Comparison of ENCODE assay signal across 1 cellular context in the genomic region with DNA sequence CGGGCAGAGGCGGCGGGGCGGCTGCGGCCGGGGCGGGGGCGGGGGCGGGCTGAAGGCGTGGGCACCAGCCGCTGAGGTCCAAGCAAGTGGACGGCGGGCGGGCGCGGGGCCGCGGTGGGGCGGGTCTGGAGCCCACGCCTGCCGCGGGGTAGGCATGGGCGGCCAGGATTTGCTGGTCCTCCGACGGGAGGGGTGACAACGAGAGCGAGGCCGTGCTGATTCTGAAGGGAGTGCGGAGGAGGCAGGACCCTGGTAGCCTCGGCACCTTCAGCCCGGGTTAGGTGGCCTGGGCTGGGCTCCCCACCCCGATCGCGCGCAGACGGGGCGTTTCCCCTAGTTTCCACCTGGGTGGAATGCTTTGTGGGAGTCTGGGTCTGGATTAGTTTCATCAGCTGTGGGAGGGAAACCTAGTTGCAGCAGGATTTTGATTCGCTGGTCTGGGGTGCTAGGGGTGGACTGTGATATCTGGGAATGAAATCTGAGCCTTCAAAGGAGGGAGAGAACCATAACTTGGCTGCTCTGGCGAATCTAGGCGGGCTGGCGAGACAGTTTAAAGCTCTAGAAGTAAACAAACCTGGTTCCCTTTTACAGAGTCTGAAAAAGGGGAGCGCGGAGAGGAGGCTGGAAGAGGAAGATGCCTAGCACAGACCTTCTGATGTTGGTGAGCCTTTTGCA.
A peak's percentile ranks its signal among the peaks of the same experiment; 100 is the strongest.
TF ChIP-seq lines count a peak whose summit lies in the region.

No MANE protein-coding gene starts in this region.

TF ChIP-seq in HEK293, 187 proteins besides CTCF, POLR2A, EP300 and RAD21 (continued from another document and continues in another):
- TF ChIP-seq ZNF341 (tag by site-specific recombination; IDR thresholded peaks at IDR 0.05; ENCODE audit: low read depth) (peak; percentile 74), ZNF837 (tag by site-specific recombination; IDR thresholded peaks at IDR 0.05) (no peak), ZNF133 (tag by site-specific recombination; IDR thresholded peaks at IDR 0.05) (no peak), ZNF501 (tag by site-specific recombination; IDR thresholded peaks at IDR 0.05) (no peak), ZBTB48 (tag by site-specific recombination; IDR thresholded peaks at IDR 0.05) (peak; percentile 48), ZNF416 (tag by site-specific recombination; IDR thresholded peaks at IDR 0.05) (no peak), ZNF777 (tag by site-specific recombination; IDR thresholded peaks at IDR 0.05; ENCODE audit: borderline replicate concordance) (no peak), ZEB2 (tag by site-specific recombination; IDR thresholded peaks at IDR 0.05) (peak; percentile 87), ZNF132 (tag by site-specific recombination; IDR thresholded peaks at IDR 0.05; ENCODE audit: borderline replicate concordance) (no peak), ZNF19 (tag by site-specific recombination; IDR thresholded peaks at IDR 0.05; ENCODE audit: low read depth) (no peak), ZNF549 (tag by site-specific recombination; IDR thresholded peaks at IDR 0.05) (no peak), ZBTB1 (tag by site-specific recombination; IDR thresholded peaks at IDR 0.05) (no peak), ZSCAN30 (tag by site-specific recombination; IDR thresholded peaks at IDR 0.05) (no peak), ZNF473 (tag by site-specific recombination; IDR thresholded peaks at IDR 0.05) (no peak), OSR2 (tag by site-specific recombination; IDR thresholded peaks at IDR 0.05) (no peak), ZNF701 (tag by site-specific recombination; IDR thresholded peaks at IDR 0.05) (no peak), REPIN1 (tag by site-specific recombination; IDR thresholded peaks at IDR 0.05; ENCODE audit: low read depth) (no peak), MZF1 (tag by site-specific recombination; IDR thresholded peaks at IDR 0.05; ENCODE audit: borderline replicate concordance) (peak; percentile 97), KLF16 (tag by site-specific recombination; IDR thresholded peaks at IDR 0.05) (peak; percentile 35; the same call in 1 of the 2 replicates), HOXD13 (CRISPR knock-in tag; IDR thresholded peaks at IDR 0.05; ENCODE audit: borderline replicate concordance) (no peak), KLF9 (tag by site-specific recombination; IDR thresholded peaks at IDR 0.05; ENCODE audit: low read depth) (peak; percentile 71; the same call in 1 of the 2 replicates), FEZF1 (tag by site-specific recombination; IDR thresholded peaks at IDR 0.05) (0 out of 2 replicates have a peak, but pooled peaks have one; percentile 24), MYNN (tag by site-specific recombination; IDR thresholded peaks at IDR 0.05; ENCODE audit: borderline replicate concordance) (no peak), ZNF843 (tag by site-specific recombination; IDR thresholded peaks at IDR 0.05) (no peak), ZBTB17 (tag by site-specific recombination; IDR thresholded peaks at IDR 0.05) (peak; percentile 95), ZFP69B (tag by site-specific recombination; IDR thresholded peaks at IDR 0.05) (no peak), ZNF350 (tag by site-specific recombination; IDR thresholded peaks at IDR 0.05) (no peak), ZNF423 (tag by site-specific recombination; IDR thresholded peaks at IDR 0.05) (peak; percentile 14; the same call in 1 of the 2 replicates), WT1 (tag by site-specific recombination; IDR thresholded peaks at IDR 0.05) (peak; percentile 89), HOXC10 (CRISPR knock-in tag; IDR thresholded peaks at IDR 0.05) (no peak), SALL2 (tag by site-specific recombination; IDR thresholded peaks at IDR 0.05; ENCODE audit: borderline replicate concordance) (no peak), ZNF521 (tag by site-specific recombination; IDR thresholded peaks at IDR 0.05) (no peak), ZNF624 (tag by site-specific recombination; IDR thresholded peaks at IDR 0.05) (no peak), ZNF175 (tag by site-specific recombination; IDR thresholded peaks at IDR 0.05) (no peak), ZNF426 (tag by site-specific recombination; IDR thresholded peaks at IDR 0.05) (no peak), ZNF596 (tag by site-specific recombination; IDR thresholded peaks at IDR 0.05) (no peak), SETDB1 (IDR thresholded peaks at IDR 0.05; ENCODE audit: insufficient read length, low read length) (no peak), ZNF335 (tag by site-specific recombination; conservative IDR thresholded peaks at IDR 0.05) (peak; percentile 87), GLIS2 (tag by site-specific recombination; IDR thresholded peaks at IDR 0.05) (peak; percentile 74), ZNF23 (tag by site-specific recombination; IDR thresholded peaks at IDR 0.05; ENCODE audit: borderline replicate concordance) (no peak), SCRT1 (tag by site-specific recombination; IDR thresholded peaks at IDR 0.05; ENCODE audit: borderline replicate concordance) (no peak), IKZF3 (tag by site-specific recombination; IDR thresholded peaks at IDR 0.05) (peak; percentile 86), ZNF155 (tag by site-specific recombination; IDR thresholded peaks at IDR 0.05) (no peak)
- TF ChIP-seq, protein P1, sequence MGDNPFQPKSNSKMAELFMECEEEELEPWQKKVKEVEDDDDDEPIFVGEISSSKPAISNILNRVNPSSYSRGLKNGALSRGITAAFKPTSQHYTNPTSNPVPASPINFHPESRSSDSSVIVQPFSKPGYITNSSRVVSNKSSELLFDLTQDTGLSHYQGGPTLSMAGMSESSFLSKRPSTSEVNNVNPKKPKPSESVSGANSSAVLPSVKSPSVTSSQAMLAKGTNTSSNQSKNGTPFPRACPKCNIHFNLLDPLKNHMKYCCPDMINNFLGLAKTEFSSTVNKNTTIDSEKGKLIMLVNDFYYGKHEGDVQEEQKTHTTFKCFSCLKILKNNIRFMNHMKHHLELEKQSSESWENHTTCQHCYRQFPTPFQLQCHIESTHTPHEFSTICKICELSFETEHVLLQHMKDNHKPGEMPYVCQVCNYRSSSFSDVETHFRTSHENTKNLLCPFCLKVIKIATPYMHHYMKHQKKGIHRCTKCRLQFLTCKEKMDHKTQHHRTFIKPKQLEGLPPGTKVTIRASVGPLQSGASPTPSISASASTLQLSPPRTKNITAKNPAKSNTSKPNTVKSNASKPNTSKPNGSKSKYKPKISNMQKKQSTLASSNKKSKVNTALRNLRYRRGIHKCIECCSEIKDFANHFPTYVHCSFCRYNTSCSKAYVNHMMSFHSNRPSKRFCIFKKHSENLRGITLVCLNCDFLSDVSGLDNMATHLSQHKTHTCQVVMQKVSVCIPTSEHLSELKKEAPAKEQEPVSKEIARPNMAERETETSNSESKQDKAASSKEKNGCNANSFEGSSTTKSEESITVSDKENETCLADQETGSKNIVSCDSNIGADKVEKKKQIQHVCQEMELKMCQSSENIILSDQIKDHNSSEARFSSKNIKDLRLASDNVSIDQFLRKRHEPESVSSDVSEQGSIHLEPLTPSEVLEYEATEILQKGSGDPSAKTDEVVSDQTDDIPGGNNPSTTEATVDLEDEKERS (tag by site-specific recombination; IDR thresholded peaks at IDR 0.05), result no peak
- TF ChIP-seq, protein P2, sequence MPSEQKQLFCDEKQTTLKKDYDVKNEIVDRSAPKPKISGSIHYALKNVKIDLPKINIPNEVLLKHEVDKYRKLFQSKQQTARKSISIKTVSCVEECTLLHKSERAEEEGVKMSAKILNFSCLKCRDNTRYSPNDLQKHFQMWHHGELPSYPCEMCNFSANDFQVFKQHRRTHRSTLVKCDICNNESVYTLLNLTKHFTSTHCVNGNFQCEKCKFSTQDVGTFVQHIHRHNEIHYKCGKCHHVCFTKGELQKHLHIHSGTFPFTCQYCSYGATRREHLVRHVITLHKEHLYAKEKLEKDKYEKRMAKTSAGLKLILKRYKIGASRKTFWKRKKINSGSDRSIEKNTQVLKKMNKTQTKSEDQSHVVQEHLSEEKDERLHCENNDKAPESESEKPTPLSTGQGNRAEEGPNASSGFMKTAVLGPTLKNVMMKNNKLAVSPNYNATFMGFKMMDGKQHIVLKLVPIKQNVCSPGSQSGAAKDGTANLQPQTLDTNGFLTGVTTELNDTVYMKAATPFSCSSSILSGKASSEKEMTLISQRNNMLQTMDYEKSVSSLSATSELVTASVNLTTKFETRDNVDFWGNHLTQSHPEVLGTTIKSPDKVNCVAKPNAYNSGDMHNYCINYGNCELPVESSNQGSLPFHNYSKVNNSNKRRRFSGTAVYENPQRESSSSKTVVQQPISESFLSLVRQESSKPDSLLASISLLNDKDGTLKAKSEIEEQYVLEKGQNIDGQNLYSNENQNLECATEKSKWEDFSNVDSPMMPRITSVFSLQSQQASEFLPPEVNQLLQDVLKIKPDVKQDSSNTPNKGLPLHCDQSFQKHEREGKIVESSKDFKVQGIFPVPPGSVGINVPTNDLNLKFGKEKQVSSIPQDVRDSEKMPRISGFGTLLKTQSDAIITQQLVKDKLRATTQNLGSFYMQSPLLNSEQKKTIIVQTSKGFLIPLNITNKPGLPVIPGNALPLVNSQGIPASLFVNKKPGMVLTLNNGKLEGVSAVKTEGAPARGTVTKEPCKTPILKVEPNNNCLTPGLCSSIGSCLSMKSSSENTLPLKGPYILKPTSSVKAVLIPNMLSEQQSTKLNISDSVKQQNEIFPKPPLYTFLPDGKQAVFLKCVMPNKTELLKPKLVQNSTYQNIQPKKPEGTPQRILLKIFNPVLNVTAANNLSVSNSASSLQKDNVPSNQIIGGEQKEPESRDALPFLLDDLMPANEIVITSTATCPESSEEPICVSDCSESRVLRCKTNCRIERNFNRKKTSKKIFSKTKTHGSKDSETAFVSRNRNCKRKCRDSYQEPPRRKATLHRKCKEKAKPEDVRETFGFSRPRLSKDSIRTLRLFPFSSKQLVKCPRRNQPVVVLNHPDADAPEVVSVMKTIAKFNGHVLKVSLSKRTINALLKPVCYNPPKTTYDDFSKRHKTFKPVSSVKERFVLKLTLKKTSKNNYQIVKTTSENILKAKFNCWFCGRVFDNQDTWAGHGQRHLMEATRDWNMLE (tag by site-specific recombination; conservative IDR thresholded peaks at IDR 0.05; ENCODE audit: low read depth), result no peak
- TF ChIP-seq, protein P3, sequence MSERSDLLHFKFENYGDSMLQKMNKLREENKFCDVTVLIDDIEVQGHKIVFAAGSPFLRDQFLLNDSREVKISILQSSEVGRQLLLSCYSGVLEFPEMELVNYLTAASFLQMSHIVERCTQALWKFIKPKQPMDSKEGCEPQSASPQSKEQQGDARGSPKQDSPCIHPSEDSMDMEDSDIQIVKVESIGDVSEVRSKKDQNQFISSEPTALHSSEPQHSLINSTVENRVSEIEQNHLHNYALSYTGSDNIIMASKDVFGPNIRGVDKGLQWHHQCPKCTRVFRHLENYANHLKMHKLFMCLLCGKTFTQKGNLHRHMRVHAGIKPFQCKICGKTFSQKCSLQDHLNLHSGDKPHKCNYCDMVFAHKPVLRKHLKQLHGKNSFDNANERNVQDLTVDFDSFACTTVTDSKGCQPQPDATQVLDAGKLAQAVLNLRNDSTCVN (tag by site-specific recombination; optimal IDR thresholded peaks at IDR 0.05), result peak; percentile 82
- TF ChIP-seq, protein P4, sequence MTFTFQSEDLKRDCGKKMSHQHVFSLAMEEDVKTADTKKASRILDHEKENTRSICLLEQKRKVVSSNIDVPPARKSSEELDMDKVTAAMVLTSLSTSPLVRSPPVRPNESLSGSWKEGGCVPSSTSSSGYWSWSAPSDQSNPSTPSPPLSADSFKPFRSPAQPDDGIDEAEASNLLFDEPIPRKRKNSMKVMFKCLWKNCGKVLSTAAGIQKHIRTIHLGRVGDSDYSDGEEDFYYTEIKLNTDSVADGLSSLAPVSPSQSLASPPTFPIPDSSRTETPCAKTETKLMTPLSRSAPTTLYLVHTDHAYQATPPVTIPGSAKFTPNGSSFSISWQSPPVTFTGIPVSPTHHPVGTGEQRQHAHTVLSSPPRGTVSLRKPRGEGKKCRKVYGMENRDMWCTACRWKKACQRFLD (tag by site-specific recombination; IDR thresholded peaks at IDR 0.05), result no peak
- TF ChIP-seq, protein P5, sequence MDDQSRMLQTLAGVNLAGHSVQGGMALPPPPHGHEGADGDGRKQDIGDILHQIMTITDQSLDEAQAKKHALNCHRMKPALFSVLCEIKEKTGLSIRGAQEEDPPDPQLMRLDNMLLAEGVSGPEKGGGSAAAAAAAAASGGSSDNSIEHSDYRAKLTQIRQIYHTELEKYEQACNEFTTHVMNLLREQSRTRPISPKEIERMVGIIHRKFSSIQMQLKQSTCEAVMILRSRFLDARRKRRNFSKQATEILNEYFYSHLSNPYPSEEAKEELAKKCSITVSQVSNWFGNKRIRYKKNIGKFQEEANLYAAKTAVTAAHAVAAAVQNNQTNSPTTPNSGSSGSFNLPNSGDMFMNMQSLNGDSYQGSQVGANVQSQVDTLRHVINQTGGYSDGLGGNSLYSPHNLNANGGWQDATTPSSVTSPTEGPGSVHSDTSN (CRISPR knock-in tag; IDR thresholded peaks at IDR 0.05), result no peak
- TF ChIP-seq, protein P6, sequence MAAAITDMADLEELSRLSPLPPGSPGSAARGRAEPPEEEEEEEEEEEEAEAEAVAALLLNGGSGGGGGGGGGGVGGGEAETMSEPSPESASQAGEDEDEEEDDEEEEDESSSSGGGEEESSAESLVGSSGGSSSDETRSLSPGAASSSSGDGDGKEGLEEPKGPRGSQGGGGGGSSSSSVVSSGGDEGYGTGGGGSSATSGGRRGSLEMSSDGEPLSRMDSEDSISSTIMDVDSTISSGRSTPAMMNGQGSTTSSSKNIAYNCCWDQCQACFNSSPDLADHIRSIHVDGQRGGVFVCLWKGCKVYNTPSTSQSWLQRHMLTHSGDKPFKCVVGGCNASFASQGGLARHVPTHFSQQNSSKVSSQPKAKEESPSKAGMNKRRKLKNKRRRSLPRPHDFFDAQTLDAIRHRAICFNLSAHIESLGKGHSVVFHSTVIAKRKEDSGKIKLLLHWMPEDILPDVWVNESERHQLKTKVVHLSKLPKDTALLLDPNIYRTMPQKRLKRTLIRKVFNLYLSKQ (tag by site-specific recombination; IDR thresholded peaks at IDR 0.05; ENCODE audit: borderline replicate concordance), result no peak
- TF ChIP-seq, protein P7, sequence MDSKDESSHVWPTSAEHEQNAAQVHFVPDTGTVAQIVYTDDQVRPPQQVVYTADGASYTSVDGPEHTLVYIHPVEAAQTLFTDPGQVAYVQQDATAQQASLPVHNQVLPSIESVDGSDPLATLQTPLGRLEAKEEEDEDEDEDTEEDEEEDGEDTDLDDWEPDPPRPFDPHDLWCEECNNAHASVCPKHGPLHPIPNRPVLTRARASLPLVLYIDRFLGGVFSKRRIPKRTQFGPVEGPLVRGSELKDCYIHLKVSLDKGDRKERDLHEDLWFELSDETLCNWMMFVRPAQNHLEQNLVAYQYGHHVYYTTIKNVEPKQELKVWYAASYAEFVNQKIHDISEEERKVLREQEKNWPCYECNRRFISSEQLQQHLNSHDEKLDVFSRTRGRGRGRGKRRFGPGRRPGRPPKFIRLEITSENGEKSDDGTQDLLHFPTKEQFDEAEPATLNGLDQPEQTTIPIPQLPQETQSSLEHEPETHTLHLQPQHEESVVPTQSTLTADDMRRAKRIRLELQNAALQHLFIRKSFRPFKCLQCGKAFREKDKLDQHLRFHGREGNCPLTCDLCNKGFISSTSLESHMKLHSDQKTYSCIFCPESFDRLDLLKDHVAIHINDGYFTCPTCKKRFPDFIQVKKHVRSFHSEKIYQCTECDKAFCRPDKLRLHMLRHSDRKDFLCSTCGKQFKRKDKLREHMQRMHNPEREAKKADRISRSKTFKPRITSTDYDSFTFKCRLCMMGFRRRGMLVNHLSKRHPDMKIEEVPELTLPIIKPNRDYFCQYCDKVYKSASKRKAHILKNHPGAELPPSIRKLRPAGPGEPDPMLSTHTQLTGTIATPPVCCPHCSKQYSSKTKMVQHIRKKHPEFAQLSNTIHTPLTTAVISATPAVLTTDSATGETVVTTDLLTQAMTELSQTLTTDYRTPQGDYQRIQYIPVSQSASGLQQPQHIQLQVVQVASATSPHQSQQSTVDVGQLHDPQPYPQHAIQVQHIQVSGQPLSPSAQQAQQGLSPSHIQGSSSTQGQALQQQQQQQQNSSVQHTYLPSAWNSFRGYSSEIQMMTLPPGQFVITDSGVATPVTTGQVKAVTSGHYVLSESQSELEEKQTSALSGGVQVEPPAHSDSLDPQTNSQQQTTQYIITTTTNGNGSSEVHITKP (tag by site-specific recombination; IDR thresholded peaks at IDR 0.05), result peak; percentile 85
